Comparison of ENCODE assay signal across 15 cellular contexts in the genomic region with DNA sequence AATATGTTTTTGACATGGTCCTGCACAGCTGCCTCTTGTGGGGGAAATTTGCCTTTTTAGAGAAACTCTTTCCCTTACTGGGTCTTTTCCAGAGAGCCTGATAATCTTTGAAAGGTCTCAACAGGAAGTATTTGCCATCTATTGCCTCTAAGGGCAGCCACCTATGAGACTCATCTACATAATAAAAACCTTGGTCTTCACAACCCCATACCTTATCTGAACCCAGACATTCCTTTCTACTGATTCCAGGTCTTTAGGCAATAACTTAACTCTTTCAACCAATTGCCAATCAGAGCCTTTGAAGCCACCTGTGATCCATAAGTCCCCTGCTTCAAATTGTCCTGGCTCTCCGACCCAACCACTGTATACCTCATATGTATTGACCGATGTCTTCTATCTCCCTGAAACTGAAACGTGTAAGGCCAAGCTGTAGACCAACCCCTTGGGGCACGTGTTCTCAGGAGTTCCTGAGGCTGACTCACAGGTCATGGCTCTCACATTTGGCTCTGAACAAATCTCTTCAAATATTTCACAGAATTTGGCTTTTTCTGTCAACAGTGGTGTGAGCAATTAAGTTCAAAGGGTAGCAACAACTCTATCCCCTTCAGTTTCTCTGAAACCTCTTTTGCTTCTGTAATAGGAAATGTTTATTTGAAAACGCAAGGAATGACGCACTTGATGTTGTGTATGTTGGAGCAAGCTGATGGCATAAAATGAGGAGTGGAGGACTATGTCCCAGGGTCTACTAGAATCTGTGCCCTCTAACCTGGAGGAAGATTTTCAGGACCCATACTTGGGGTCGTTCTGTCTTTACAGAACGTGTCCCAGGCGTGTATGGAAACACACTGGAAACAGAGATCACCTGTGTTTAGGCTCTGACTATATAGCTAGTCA. TPM values are rescaled to one million over a fixed set of nuclear protein-coding genes. Genes with fewer than 3 reads are reported as not detected.
DNase-seq lines count a peak whose midpoint lies in the region; ATAC-seq, FAIRE-seq and TF ChIP-seq lines count a peak whose summit lies in the region.
"Had no signal": no experiment of that assay in that cellular context is flagged by ENCODE, and none has a peak within 500 bp of the region (broad histone marks: within the 10 kb centered on the region; RNA-seq: fewer than 3 reads in every experiment).

No MANE protein-coding gene starts in this region.

- WGBS in A549 (ENCODE audit: missing lambda C conversion rate): 60% methylated on average over 9 of the region's 9 CpGs
- 15% methylated on average over 9 of the region's 9 CpGs for WGBS in K562 (ENCODE audit: insufficient coverage, low coverage, missing lambda C conversion rate)

- FAIRE-seq in A549 (lab: Jason Lieb, UNC): peak; percentile 43
- FAIRE-seq in K562 (lab: Jason Lieb, UNC): no peak
- FAIRE-seq: A204.1, RCC 7860 had no signal

- peak overlapping the region; percentile 33 to 43; a peak in 4 of 6 replicates for H3K27ac ChIP-seq in A549
- no peak overlapping the region for H3K27ac ChIP-seq in K562 (ENCODE audit: extremely low read depth, low read depth, low read length)
- H3K27ac ChIP-seq in iPS-20b (ENCODE audit: low read length): no peak overlapping the region
- no peak overlapping the region for H3K27ac ChIP-seq in MM.1S (ENCODE audit: low read length)

- CTCF ChIA-PET in A549 (lab: Yijun Ruan, JAX) (interaction anchor here (1.0 to 15.9 kb wide), 4 partner anchors 8 to 182 kb away, joined by 3 to 345 read pairs (median 82); no protein-coding TSS in a partner anchor), K562 (lab: Yijun Ruan, JAX; ENCODE audit: low intra/inter-chr PET ratio) (no interaction called here)

- H3K4me1 ChIP-seq in A549 (peaks cover 34% of the 10 kb centered on the region), K562 (replicated peaks in 1 of 2; ENCODE audit: control insufficient read depth in 2 of 2, insufficient read depth in 2 of 2, low read length in 2 of 2) (peaks cover 0 to 17% of the 10 kb centered on the region in 2 experiments; a peak in 3 of 5 replicates), iPS-20b (ENCODE audit: insufficient read depth, low read length) (peaks cover 16% of the 10 kb centered on the region), MM.1S (ENCODE audit: low read length) (0 out of 2 replicates have a peak, but pooled peaks cover 4% of the 10 kb centered on the region)

- no peaks in the 10 kb centered on the region for H3K9me2 ChIP-seq in MM.1S (replicated peaks; ENCODE audit: insufficient read depth, low read length)

- H3K4me2 ChIP-seq in A549 (peak overlapping the region; percentile 40), K562 (ENCODE audit: insufficient read depth, low read length) (no peak overlapping the region), MM.1S (ENCODE audit: low read depth, low read length) (no peak overlapping the region)

- intact Hi-C loops in K562 (cut with micrococcal nuclease): loop anchor here (10.0 kb wide), 1 partner anchor 80 kb away; no protein-coding TSS in a partner anchor

- POLR2A ChIA-PET in A549 (lab: Yijun Ruan, JAX): no interaction called here
- POLR2A ChIA-PET in K562 (lab: Yijun Ruan, JAX): interaction anchor here (0.6 kb wide), 2 partner anchors 35 to 292 kb away, joined by 3 read pairs; no protein-coding TSS in a partner anchor

- TF ChIP-seq EP300 in A549 (IDR thresholded peaks at IDR 0.05) (no peak), K562 (IDR thresholded peaks at IDR 0.05; ENCODE audit: low read length) (no peak)

- BruUV-seq in K562 (replicated peaks; lab: Mats Ljungman, UMichigan): no TSS peak

- ATAC-seq in A549 (peak; percentile 51 to 64; a peak in 3 of 6 replicates), K562 (peak; percentile 65; the same call in 2 of the 3 replicates), GM18502 (IDR thresholded peaks at IDR 0.05; ENCODE audit: poor library complexity, unreplicated experiment) (no peak)
- ATAC-seq: activated CD4-positive, CD25-positive, alpha-beta regulatory T cell treated with anti-CD3 and anti-CD28 coated beads, Interleukin-2, amount 50 U/mL, for 24 hours; stimulated activated effector memory CD8-positive, alpha-beta T cell treated with anti-CD3 and anti-CD28 coated beads, Interleukin-12 subunit alpha, Interleukin-12 subunit beta, amount 100 ng/mL, for 72 hours had no signal

- peak in 1 of 2 experiments; percentile 48 for DNase-seq in A549 (ENCODE audit: low read depth in 1 of 2, low spot score in 1 of 2)
- DNase-seq in HT1080 (ENCODE audit: low read depth): peak; percentile 33
- peak in 1 of 4 experiments; percentile 37 for DNase-seq in K562 (ENCODE audit: extremely low read depth in 1 of 4, low spot score in 3 of 4)
- no peak for DNase-seq in MM.1S
- DNase-seq in activated CD8-positive, alpha-beta memory T cell treated with anti-CD3 and anti-CD28 coated beads, Interleukin-2, amount 50 U/mL, for 48 hours: no peak
- DNase-seq in amygdala (lab: John Stamatoyannopoulos, UW): no peak
- DNase-seq: KBM-7, NCI-H146, NCI-H524 treated with DMSO at 0.1 percent for 48 hours had no signal

- TF ChIP-seq RAD21 in A549 (conservative IDR thresholded peaks at IDR 0.05 in 1 of 2, IDR thresholded peaks at IDR 0.05 in 1 of 2) (no peak), K562 (CRISPR knock-in tag; conservative IDR thresholded peaks at IDR 0.05 in 1 of 2, IDR thresholded peaks at IDR 0.05 in 1 of 2) (no peak)

- no peaks in the 10 kb centered on the region for H3K9me1 ChIP-seq in K562 (ENCODE audit: control insufficient read depth, insufficient read depth, low read length)

- H3K36me3 ChIP-seq in K562 (ENCODE audit: control insufficient read depth, insufficient read depth, low read length): no peaks in the 10 kb centered on the region
- no peaks in the 10 kb centered on the region for H3K36me3 ChIP-seq in iPS-20b (ENCODE audit: insufficient read depth, low read depth, low read length)
- no peaks in the 10 kb centered on the region for H3K36me3 ChIP-seq in MM.1S (replicated peaks; ENCODE audit: insufficient read depth, low read length)

- H2AFZ ChIP-seq in K562 (ENCODE audit: low read depth, low read length) (no peak overlapping the region), MM.1S (ENCODE audit: low read length) (no peak overlapping the region)

- no peaks in the 10 kb centered on the region for H3K79me2 ChIP-seq in K562 (ENCODE audit: control insufficient read depth, insufficient read depth, low read length)
- no peaks in the 10 kb centered on the region for H3K79me2 ChIP-seq in MM.1S (ENCODE audit: low read length)

- H3K27me3 ChIP-seq in K562 (ENCODE audit: control insufficient read depth in 2 of 2, insufficient read depth in 2 of 2, low read length in 2 of 2) (peaks cover 0 to 17% of the 10 kb centered on the region in 2 experiments; a peak in 2 of 5 replicates), iPS-20b (ENCODE audit: insufficient read depth, low read length) (peaks cover 12% of the 10 kb centered on the region), MM.1S (replicated peaks; ENCODE audit: insufficient read depth, low read length) (no peaks in the 10 kb centered on the region)

- in situ Hi-C loops in K562 (cut with MboI): loop anchor here (5.0 kb wide), 1 partner anchor 208 kb away; no protein-coding TSS in a partner anchor

- TF ChIP-seq CTCF in A549 (IDR thresholded peaks at IDR 0.05) (no peak), K562 (IDR thresholded peaks at IDR 0.05 in 2 of 3, conservative IDR thresholded peaks at IDR 0.05 in 1 of 3; ENCODE audit: insufficient read depth in 2 of 3, low read depth in 1 of 3, low read length in 3 of 3) (no peak), MM.1S (IDR thresholded peaks at IDR 0.05; ENCODE audit: low read length) (no peak)

- H3K9me3 ChIP-seq in A549: no peaks in the 10 kb centered on the region
- H3K9me3 ChIP-seq in K562 (replicated peaks; ENCODE audit: control insufficient read depth, insufficient read depth, low read depth, low read length): no peaks in the 10 kb centered on the region
- no peaks in the 10 kb centered on the region; the same call in 1 of the 2 replicates for H3K9me3 ChIP-seq in iPS-20b (ENCODE audit: insufficient read depth, low read depth, low read length)
- H3K9me3 ChIP-seq in MM.1S (replicated peaks; ENCODE audit: insufficient read depth, low read length): no peaks in the 10 kb centered on the region

- TF ChIP-seq POLR2A in A549 (IDR thresholded peaks at IDR 0.05; ENCODE audit: low read length): no peak
- no peak for TF ChIP-seq POLR2A in K562 (conservative IDR thresholded peaks at IDR 0.05)

- H3K9ac ChIP-seq in K562 (ENCODE audit: insufficient read depth in 1 of 2, low read depth in 2 of 2, low read length in 2 of 2) (no peak overlapping the region), iPS-20b (ENCODE audit: low read depth, low read length) (no peak overlapping the region), MM.1S (ENCODE audit: low read length) (no peak overlapping the region)

- H4K20me1 ChIP-seq in K562 (replicated peaks; ENCODE audit: control insufficient read depth, insufficient read depth, low read length) (no peaks in the 10 kb centered on the region), MM.1S (ENCODE audit: insufficient read depth, low read length) (no peaks in the 10 kb centered on the region)

- no peaks in the 10 kb centered on the region for H3F3A ChIP-seq in MM.1S (ENCODE audit: insufficient read depth, low read length)

- H3K4me3 ChIP-seq in A549 (no peak overlapping the region), K562 (no peak overlapping the region), iPS-20b (ENCODE audit: low read length) (0 out of 2 replicates have a peak overlapping the region, but pooled peaks have one; percentile 23), MM.1S (ENCODE audit: low read length) (no peak overlapping the region)

RNA-seq across cellular contexts. Expression of gene EIF5, which starts 49.2 kb away (rescaled TPM):
- polyA plus RNA-seq in A549 (2011; rRNA removed) (509 and 591 TPM in 2 replicates), A549 (2017; fragmentation: RNase III; extraction: RNeasy Plus Mini Kit Qiagen cat#74134 plus additional on column Dnase treatment) (276 to 288 TPM (median 281 TPM) in 3 replicates), K562 (2011; rRNA removed) (347 and 442 TPM in 2 replicates), K562 (2014; fragmentation: Illumina TruSeq; extraction: Trizol) (192 and 286 TPM in 2 replicates), K562 (2014; fragmentation: Nextera tagmentation; extraction: Ambion mirVana) (100 to 1,000 TPM in 1 of 2 experiments, 10 to 100 TPM in 1; 92.7 to 126 TPM), K562 (2014; rRNA removed) (134 and 152 TPM in 2 replicates)
- polyA plus RNA-seq in A549 (2012; cell fraction: cytosol; rRNA removed): 193 and 219 TPM in 2 replicates
- 137 and 145 TPM in 2 replicates for polyA plus RNA-seq in A549 (2012; cell fraction: nucleus; rRNA removed)
- 204 and 274 TPM in 2 replicates for polyA minus RNA-seq in A549 (2011; rRNA and poly(A)+ RNA removed)
- total RNA-seq in HT1080 (2014; rRNA removed; shearing (Covaris generic)): 207 and 288 TPM in 2 replicates
- 243 and 283 TPM in 2 replicates for polyA plus RNA-seq in HT1080 (2015; cell fraction: cytosol; rRNA removed)
- polyA plus RNA-seq in HT1080 (2015; cell fraction: nucleus; rRNA removed): 328 and 343 TPM in 2 replicates
- total RNA-seq in K562 (2011; cell fraction: chromatin; rRNA removed; ENCODE audit: low replicate concordance): 338 and 574 TPM in 2 replicates
- 188 and 198 TPM in 2 replicates for total RNA-seq in K562 (2011; cell fraction: nucleolus; rRNA removed)
- total RNA-seq in K562 (2011; cell fraction: nucleoplasm; rRNA removed): 241 and 245 TPM in 2 replicates
- total RNA-seq in K562 (2014; rRNA removed) (118 and 174 TPM in 2 replicates), K562 (2014; rRNA removed; fragmentation: Illumina TruSeq; extraction: Trizol) (197 and 205 TPM in 2 replicates), K562 (2015; rRNA removed; fragmentation: Illumina TruSeq; extraction: Trizol) (176 and 190 TPM in 2 replicates), K562 (2021) (278 and 314 TPM in 2 replicates)
- polyA plus RNA-seq in K562 (2011; cell fraction: cytosol; rRNA removed): 171 and 226 TPM in 2 replicates
- 223 and 263 TPM in 2 replicates for polyA plus RNA-seq in K562 (2011; cell fraction: nucleus; rRNA removed)
- polyA plus RNA-seq in K562 (2012): 203 and 316 TPM in 2 replicates
- polyA minus RNA-seq in K562 (2011; rRNA and poly(A)+ RNA removed): 449 and 508 TPM in 2 replicates
- 113 and 158 TPM in 2 replicates for polyA minus RNA-seq in K562 (2011; cell fraction: cytosol; rRNA and poly(A)+ RNA removed)
- polyA minus RNA-seq in K562 (2011; cell fraction: nucleus; rRNA and poly(A)+ RNA removed): 117 and 192 TPM in 2 replicates

Comparison
In these comparisons a context has a peak if more than half of its experiments do, and no peak if none do; other contexts are left out.
1. H3K27ac ChIP-seq: peak in A549 (2 of 2); none in K562 (single experiment), iPS-20b (single experiment) and MM.1S (single experiment).
2. Of the 35 proteins assayed by ChIP-seq in both K562 and A549: peak only in K562: none; only in A549: MAX; in both: BHLHE40 and USF2; in neither: 31; mixed calls (peak in some experiments, not most) for 1.